ENCODE assay signal across 8 cellular contexts in genomic region chr9:36165766-36166149, GRCh38. TPM values are rescaled to one million over a fixed set of nuclear protein-coding genes. Genes with fewer than 3 reads are reported as not detected.
A peak's percentile ranks its signal among the peaks of the same experiment; 100 is the strongest.
DNase-seq lines count a peak whose midpoint lies in the region; ATAC-seq and TF ChIP-seq lines count a peak whose summit lies in the region.

No MANE protein-coding gene starts in this region.

- peak overlapping the region; percentile 50 for H3K4me3 ChIP-seq in AG09309 (ENCODE audit: control insufficient read depth, low read depth, low read length)
- H3K4me3 ChIP-seq in Panc1 (ENCODE audit: low read depth in 2 of 2, low read length in 2 of 2), result peak overlapping the region in 1 of 2 experiments; percentile 55; a peak in 3 of 4 replicates
- H3K4me3 ChIP-seq in esophagus muscularis mucosa, result peak overlapping the region; percentile 56 to 67 (median 65)
- H3K4me3 ChIP-seq in osteoblast (ENCODE audit: insufficient read depth, low read length), result peak overlapping the region; percentile 81
- peak overlapping the region in 1 of 3 donors; percentile 35 for H3K4me3 ChIP-seq in right lobe of liver

- H2AFZ ChIP-seq in osteoblast (ENCODE audit: low read length), result peak overlapping the region; percentile 28

- H3K27ac ChIP-seq in Panc1 (ENCODE audit: low read length) (no peak overlapping the region), esophagus muscularis mucosa (replicated peaks in 1 of 4) (peak overlapping the region; percentile 80 to 88 (median 87)), osteoblast (ENCODE audit: low read depth, low read length) (peak overlapping the region; percentile 31), right lobe of liver (no peak overlapping the region)

- in situ Hi-C loops in Panc1 (cut with HindIII; ENCODE audit: low pct_unique_long_range_greater_than_20kb, low sequenced_read_pairs), result no loop called here

- no peaks in the 10 kb centered on the region for H3K27me3 ChIP-seq in Panc1 (ENCODE audit: control insufficient read depth, insufficient read depth, low read length)
- no peaks in the 10 kb centered on the region for H3K27me3 ChIP-seq in esophagus muscularis mucosa
- no peaks in the 10 kb centered on the region for H3K27me3 ChIP-seq in osteoblast (ENCODE audit: insufficient read depth, low read length)
- H3K27me3 ChIP-seq in right lobe of liver, result no peaks in the 10 kb centered on the region

- POLR2A ChIA-PET in Panc1 (lab: Charles Lee), result interaction anchor here (0.6 kb wide), 1 partner anchor 231 kb away, joined by 3 read pairs; no protein-coding TSS in a partner anchor

- TF ChIP-seq EP300 in esophagus muscularis mucosa (IDR thresholded peaks at IDR 0.05), result no peak

- H4K20me1 ChIP-seq in osteoblast (ENCODE audit: insufficient read depth, low read length), result no peaks in the 10 kb centered on the region

- no peak for DNase-seq in AG09309 (ENCODE audit: low read depth)
- no peak for DNase-seq in Panc1 (ENCODE audit: low read depth, low spot score)
- no peak for DNase-seq in esophagus muscularis mucosa (ENCODE audit: extremely low spot score)
- DNase-seq in osteoblast (ENCODE audit: insufficient read length, low spot score, missing footprints), result peak; percentile 93
- no peak for DNase-seq in right lobe of liver

- H3K4me1 ChIP-seq in Panc1 (ENCODE audit: control insufficient read depth, insufficient read depth, low read length), result peaks cover 11% of the 10 kb centered on the region; the same call in 1 of the 2 replicates
- peaks cover 16 to 64% (median 63%) of the 10 kb centered on the region in 4 donors for H3K4me1 ChIP-seq in esophagus muscularis mucosa
- peaks cover 50% of the 10 kb centered on the region for H3K4me1 ChIP-seq in osteoblast (ENCODE audit: insufficient read depth, low read length)
- H3K4me1 ChIP-seq in right lobe of liver, result no peaks in the 10 kb centered on the region

- intact Hi-C loops in Panc1 (cut with micrococcal nuclease; ENCODE audit: unreplicated experiment), result loop anchor here (1.0 kb wide), 1 partner anchor 62 kb away; no protein-coding TSS in a partner anchor
- intact Hi-C loops in esophagus muscularis mucosa (cut with DNase I), result loop anchor here (1.0 to 5.0 kb wide), 3 partner anchors 25 to 62 kb away; no protein-coding TSS in a partner anchor
- intact Hi-C loops in right lobe of liver (cut with DNase I), result no loop called here

- CTCF ChIA-PET in Panc1 (lab: Charles Lee), result interaction anchor here (0.6 to 4.8 kb wide), 9 partner anchors 17 to 163 kb away, joined by 4 to 37 read pairs (median 10); partner anchors contain the start of gene CLTA

- no peaks in the 10 kb centered on the region for H3K36me3 ChIP-seq in Panc1 (ENCODE audit: control insufficient read depth, insufficient read depth, low read length)
- H3K36me3 ChIP-seq in esophagus muscularis mucosa, result peaks cover 0 to 6% (median 0%) of the 10 kb centered on the region in 4 donors
- no peaks in the 10 kb centered on the region for H3K36me3 ChIP-seq in osteoblast (ENCODE audit: insufficient read depth, low read length)
- H3K36me3 ChIP-seq in right lobe of liver, result no peaks in the 10 kb centered on the region

- 21% methylated on average over 12 of the region's 12 CpGs for WGBS in esophagus muscularis mucosa
- WGBS in right lobe of liver (ENCODE audit: insufficient coverage, low coverage, low lambda C conversion rate, missing lambda C conversion rate), result 78% methylated on average over 9 of the region's 12 CpGs

- TF ChIP-seq POLR2A in esophagus muscularis mucosa (IDR thresholded peaks at IDR 0.05; ENCODE audit: low read depth), result no peak
- TF ChIP-seq POLR2A in right lobe of liver (IDR thresholded peaks at IDR 0.05), result no peak
- TF ChIP-seq POLR2A in GM18505 (IDR thresholded peaks at IDR 0.05; ENCODE audit: borderline replicate concordance, extremely low read depth, insufficient read depth, insufficient read length), result no peak

- peak overlapping the region; percentile 58 for H3K4me2 ChIP-seq in osteoblast (ENCODE audit: insufficient read depth, low read length)

- BruUV-seq in Panc1 (replicated peaks; lab: Mats Ljungman, UMichigan), result no TSS peak

- H3K9me3 ChIP-seq in Panc1 (ENCODE audit: control insufficient read depth, insufficient read depth, low read depth, low read length) (no peaks in the 10 kb centered on the region), esophagus muscularis mucosa (no peaks in the 10 kb centered on the region), osteoblast (ENCODE audit: low read depth, low read length) (no peaks in the 10 kb centered on the region), right lobe of liver (no peaks in the 10 kb centered on the region)

- ATAC-seq in Panc1 (peak; percentile 19; the same call in 1 of the 2 replicates), HG03439 (IDR thresholded peaks at IDR 0.05; ENCODE audit: unreplicated experiment) (no peak), GM21786 (IDR thresholded peaks at IDR 0.05; ENCODE audit: unreplicated experiment) (no peak), right lobe of liver (no peak), GM18505 (IDR thresholded peaks at IDR 0.05; ENCODE audit: unreplicated experiment) (no peak)

- no peaks in the 10 kb centered on the region for H3K79me2 ChIP-seq in osteoblast (ENCODE audit: insufficient read depth, low read length)

- TF ChIP-seq CTCF in AG09309 (IDR thresholded peaks at IDR 0.05; ENCODE audit: control insufficient read depth, insufficient read depth, low read depth, low read length, missing control alignments) (no peak), Panc1 (IDR thresholded peaks at IDR 0.05) (no peak), esophagus muscularis mucosa (IDR thresholded peaks at IDR 0.05) (no peak), osteoblast (IDR thresholded peaks at IDR 0.05; ENCODE audit: extremely low read depth, low read depth, low read length) (no peak), right lobe of liver (IDR thresholded peaks at IDR 0.05) (no peak)

RNA-seq across cellular contexts. Expression of gene CCIN, which starts 3.4 kb away (rescaled TPM):
- total RNA-seq in Panc1 (2021; ENCODE audit: unreplicated experiment) (0.13 TPM), esophagus muscularis mucosa (1 to 10 TPM in 1 of 4 donors, under 1 TPM in 3; 0.39 to 1.0 (median 0.46) TPM), osteoblast (1.2 and 2.2 TPM in 2 replicates), right lobe of liver (not detected)
- not detected for polyA plus RNA-seq in Panc1 (2012; ENCODE audit: insufficient read length)

RNA-seq across cellular contexts. Expression of gene CLTA, which starts 25.0 kb away (rescaled TPM):
- total RNA-seq in Panc1 (2021; ENCODE audit: unreplicated experiment) (760 TPM), esophagus muscularis mucosa (100 to 1,000 TPM; 125 to 178 (median 159) TPM), osteoblast (253 and 262 TPM in 2 replicates), right lobe of liver (100 to 1,000 TPM in 2 of 6 experiments, 10 to 100 TPM in 4; 52.3 to 154 (median 72.7) TPM)
- 733 TPM for polyA plus RNA-seq in Panc1 (2012; ENCODE audit: insufficient read length)

RNA-seq across cellular contexts. Expression of gene GLIPR2, which starts 29.2 kb away (rescaled TPM):
- total RNA-seq in Panc1 (2021; ENCODE audit: unreplicated experiment) (4.9 TPM), esophagus muscularis mucosa (10 to 100 TPM; 51.3 to 84.9 (median 59.6) TPM), osteoblast (33.3 and 38.4 TPM in 2 replicates), right lobe of liver (1 to 10 TPM; 1.2 to 3.9 (median 2.5) TPM)
- 2.7 TPM for polyA plus RNA-seq in Panc1 (2012; ENCODE audit: insufficient read length)

Comparison
In these comparisons a context has a peak if more than half of its experiments do, and no peak if none do; other contexts are left out.
1. H3K27ac ChIP-seq: peak in esophagus muscularis mucosa (4 of 4) and osteoblast (single experiment); none in Panc1 (single experiment) and right lobe of liver (0 of 3).
2. intact Hi-C loops: an anchor here in Panc1 (1.0 kb wide) and esophagus muscularis mucosa (1.0 to 5.0 kb wide); none called in right lobe of liver.